ENCODE assay signal across 2 cellular contexts in genomic region chr3:10173926-10174435, GRCh38.
TF ChIP-seq lines count a peak whose summit lies in the region.

No MANE protein-coding gene starts in this region.

TF ChIP-seq in GM12878, 131 proteins besides CTCF, POLR2A, EP300 and RAD21 (continued from another document and continues in another):
- TF ChIP-seq YY1 (IDR thresholded peaks at IDR 0.05; ENCODE audit: low read depth, low read length) (no peak), CREM (IDR thresholded peaks at IDR 0.05; ENCODE audit: low read depth) (peak; percentile 14; the same call in 1 of the 2 replicates), WRNIP1 (IDR thresholded peaks at IDR 0.05; ENCODE audit: borderline replicate concordance, low read depth, low read length) (no peak), CBX3 (IDR thresholded peaks at IDR 0.05; ENCODE audit: borderline replicate concordance, low read depth) (no peak), ZNF207 (IDR thresholded peaks at IDR 0.05; ENCODE audit: borderline replicate concordance) (no peak), RBBP5 (conservative IDR thresholded peaks at IDR 0.05) (no peak), POLR2AphosphoS2 (IDR thresholded peaks at IDR 0.05; ENCODE audit: low read depth, low read length) (no peak), CBX5 (IDR thresholded peaks at IDR 0.05; ENCODE audit: low read depth) (no peak), MTA2 (IDR thresholded peaks at IDR 0.05; ENCODE audit: low read depth) (no peak), ZZZ3 (IDR thresholded peaks at IDR 0.05; ENCODE audit: control insufficient read depth, insufficient read length, low read depth) (no peak), SREBF1 (IDR thresholded peaks at IDR 0.05; ENCODE audit: low read length) (no peak), ATF7 (IDR thresholded peaks at IDR 0.05; ENCODE audit: low read depth) (peak; percentile 89), CHD4 (IDR thresholded peaks at IDR 0.05) (no peak), HDAC6 (IDR thresholded peaks at IDR 0.05; ENCODE audit: unreplicated experiment) (no peak), CEBPB (IDR thresholded peaks at IDR 0.05; ENCODE audit: borderline replicate concordance in 1 of 2, low read depth in 2 of 2, low read length in 2 of 2) (peak in 1 of 2 experiments; percentile 31; a peak in 1 of 4 replicates), RAD51 (IDR thresholded peaks at IDR 0.05) (no peak), CBFB (IDR thresholded peaks at IDR 0.05; ENCODE audit: low read depth) (no peak), NR2C2 (IDR thresholded peaks at IDR 0.05; ENCODE audit: borderline replicate concordance, control insufficient read depth, insufficient read length, low read depth) (no peak)
- TF ChIP-seq, protein P1, sequence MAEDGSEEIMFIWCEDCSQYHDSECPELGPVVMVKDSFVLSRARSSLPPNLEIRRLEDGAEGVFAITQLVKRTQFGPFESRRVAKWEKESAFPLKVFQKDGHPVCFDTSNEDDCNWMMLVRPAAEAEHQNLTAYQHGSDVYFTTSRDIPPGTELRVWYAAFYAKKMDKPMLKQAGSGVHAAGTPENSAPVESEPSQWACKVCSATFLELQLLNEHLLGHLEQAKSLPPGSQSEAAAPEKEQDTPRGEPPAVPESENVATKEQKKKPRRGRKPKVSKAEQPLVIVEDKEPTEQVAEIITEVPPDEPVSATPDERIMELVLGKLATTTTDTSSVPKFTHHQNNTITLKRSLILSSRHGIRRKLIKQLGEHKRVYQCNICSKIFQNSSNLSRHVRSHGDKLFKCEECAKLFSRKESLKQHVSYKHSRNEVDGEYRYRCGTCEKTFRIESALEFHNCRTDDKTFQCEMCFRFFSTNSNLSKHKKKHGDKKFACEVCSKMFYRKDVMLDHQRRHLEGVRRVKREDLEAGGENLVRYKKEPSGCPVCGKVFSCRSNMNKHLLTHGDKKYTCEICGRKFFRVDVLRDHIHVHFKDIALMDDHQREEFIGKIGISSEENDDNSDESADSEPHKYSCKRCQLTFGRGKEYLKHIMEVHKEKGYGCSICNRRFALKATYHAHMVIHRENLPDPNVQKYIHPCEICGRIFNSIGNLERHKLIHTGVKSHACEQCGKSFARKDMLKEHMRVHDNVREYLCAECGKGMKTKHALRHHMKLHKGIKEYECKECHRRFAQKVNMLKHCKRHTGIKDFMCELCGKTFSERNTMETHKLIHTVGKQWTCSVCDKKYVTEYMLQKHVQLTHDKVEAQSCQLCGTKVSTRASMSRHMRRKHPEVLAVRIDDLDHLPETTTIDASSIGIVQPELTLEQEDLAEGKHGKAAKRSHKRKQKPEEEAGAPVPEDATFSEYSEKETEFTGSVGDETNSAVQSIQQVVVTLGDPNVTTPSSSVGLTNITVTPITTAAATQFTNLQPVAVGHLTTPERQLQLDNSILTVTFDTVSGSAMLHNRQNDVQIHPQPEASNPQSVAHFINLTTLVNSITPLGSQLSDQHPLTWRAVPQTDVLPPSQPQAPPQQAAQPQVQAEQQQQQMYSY (CRISPR knock-in tag; IDR thresholded peaks at IDR 0.05), result no peak
- TF ChIP-seq, protein P2, sequence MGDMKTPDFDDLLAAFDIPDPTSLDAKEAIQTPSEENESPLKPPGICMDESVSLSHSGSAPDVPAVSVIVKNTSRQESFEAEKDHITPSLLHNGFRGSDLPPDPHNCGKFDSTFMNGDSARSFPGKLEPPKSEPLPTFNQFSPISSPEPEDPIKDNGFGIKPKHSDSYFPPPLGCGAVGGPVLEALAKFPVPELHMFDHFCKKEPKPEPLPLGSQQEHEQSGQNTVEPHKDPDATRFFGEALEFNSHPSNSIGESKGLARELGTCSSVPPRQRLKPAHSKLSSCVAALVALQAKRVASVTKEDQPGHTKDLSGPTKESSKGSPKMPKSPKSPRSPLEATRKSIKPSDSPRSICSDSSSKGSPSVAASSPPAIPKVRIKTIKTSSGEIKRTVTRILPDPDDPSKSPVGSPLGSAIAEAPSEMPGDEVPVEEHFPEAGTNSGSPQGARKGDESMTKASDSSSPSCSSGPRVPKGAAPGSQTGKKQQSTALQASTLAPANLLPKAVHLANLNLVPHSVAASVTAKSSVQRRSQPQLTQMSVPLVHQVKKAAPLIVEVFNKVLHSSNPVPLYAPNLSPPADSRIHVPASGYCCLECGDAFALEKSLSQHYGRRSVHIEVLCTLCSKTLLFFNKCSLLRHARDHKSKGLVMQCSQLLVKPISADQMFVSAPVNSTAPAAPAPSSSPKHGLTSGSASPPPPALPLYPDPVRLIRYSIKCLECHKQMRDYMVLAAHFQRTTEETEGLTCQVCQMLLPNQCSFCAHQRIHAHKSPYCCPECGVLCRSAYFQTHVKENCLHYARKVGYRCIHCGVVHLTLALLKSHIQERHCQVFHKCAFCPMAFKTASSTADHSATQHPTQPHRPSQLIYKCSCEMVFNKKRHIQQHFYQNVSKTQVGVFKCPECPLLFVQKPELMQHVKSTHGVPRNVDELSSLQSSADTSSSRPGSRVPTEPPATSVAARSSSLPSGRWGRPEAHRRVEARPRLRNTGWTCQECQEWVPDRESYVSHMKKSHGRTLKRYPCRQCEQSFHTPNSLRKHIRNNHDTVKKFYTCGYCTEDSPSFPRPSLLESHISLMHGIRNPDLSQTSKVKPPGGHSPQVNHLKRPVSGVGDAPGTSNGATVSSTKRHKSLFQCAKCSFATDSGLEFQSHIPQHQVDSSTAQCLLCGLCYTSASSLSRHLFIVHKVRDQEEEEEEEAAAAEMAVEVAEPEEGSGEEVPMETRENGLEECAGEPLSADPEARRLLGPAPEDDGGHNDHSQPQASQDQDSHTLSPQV (IDR thresholded peaks at IDR 0.05), result no peak
- TF ChIP-seq, protein P3, sequence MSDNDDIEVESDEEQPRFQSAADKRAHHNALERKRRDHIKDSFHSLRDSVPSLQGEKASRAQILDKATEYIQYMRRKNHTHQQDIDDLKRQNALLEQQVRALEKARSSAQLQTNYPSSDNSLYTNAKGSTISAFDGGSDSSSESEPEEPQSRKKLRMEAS (IDR thresholded peaks at IDR 0.05; ENCODE audit: low read depth, low read length), result no peak

TF ChIP-seq in HepG2, 621 proteins besides CTCF, POLR2A, EP300 and RAD21 (continued from another document and continues in another):
- TF ChIP-seq ZXDC (CRISPR knock-in tag; IDR thresholded peaks at IDR 0.05), result no peak
- peak; percentile 25; the same call in 1 of the 2 replicates for TF ChIP-seq TSC22D2 (CRISPR knock-in tag; IDR thresholded peaks at IDR 0.05; ENCODE audit: borderline replicate concordance)
- no peak for TF ChIP-seq ZNF737 (CRISPR knock-in tag; IDR thresholded peaks at IDR 0.05; ENCODE audit: borderline replicate concordance)
- TF ChIP-seq DPF2 (CRISPR knock-in tag; IDR thresholded peaks at IDR 0.05; ENCODE audit: borderline replicate concordance, low read depth), result 0 out of 2 replicates have a peak, but pooled peaks have one; percentile 57
- TF ChIP-seq FOXK2 (IDR thresholded peaks at IDR 0.05), result no peak
- TF ChIP-seq RXRA (CRISPR knock-in tag; IDR thresholded peaks at IDR 0.05), result no peak
- TF ChIP-seq ZBTB33 (CRISPR knock-in tag; IDR thresholded peaks at IDR 0.05), result no peak
- peak; percentile 22; the same call in 1 of the 2 replicates for TF ChIP-seq ZNF7 (CRISPR knock-in tag; IDR thresholded peaks at IDR 0.05)
- peak; percentile 97 for TF ChIP-seq CEBPB (IDR thresholded peaks at IDR 0.05; ENCODE audit: borderline replicate concordance, low read depth, low read length)
- TF ChIP-seq ZMYM2 (CRISPR knock-in tag; IDR thresholded peaks at IDR 0.05), result 0 out of 2 replicates have a peak, but pooled peaks have one; percentile 30
- TF ChIP-seq DMAP1 (CRISPR knock-in tag; IDR thresholded peaks at IDR 0.05), result no peak
- 0 out of 2 replicates have a peak, but pooled peaks have one; percentile 44 for TF ChIP-seq ZNF264 (CRISPR knock-in tag; IDR thresholded peaks at IDR 0.05)
- TF ChIP-seq JUNB (CRISPR knock-in tag; IDR thresholded peaks at IDR 0.05; ENCODE audit: borderline replicate concordance), result no peak
- TF ChIP-seq, protein P4, sequence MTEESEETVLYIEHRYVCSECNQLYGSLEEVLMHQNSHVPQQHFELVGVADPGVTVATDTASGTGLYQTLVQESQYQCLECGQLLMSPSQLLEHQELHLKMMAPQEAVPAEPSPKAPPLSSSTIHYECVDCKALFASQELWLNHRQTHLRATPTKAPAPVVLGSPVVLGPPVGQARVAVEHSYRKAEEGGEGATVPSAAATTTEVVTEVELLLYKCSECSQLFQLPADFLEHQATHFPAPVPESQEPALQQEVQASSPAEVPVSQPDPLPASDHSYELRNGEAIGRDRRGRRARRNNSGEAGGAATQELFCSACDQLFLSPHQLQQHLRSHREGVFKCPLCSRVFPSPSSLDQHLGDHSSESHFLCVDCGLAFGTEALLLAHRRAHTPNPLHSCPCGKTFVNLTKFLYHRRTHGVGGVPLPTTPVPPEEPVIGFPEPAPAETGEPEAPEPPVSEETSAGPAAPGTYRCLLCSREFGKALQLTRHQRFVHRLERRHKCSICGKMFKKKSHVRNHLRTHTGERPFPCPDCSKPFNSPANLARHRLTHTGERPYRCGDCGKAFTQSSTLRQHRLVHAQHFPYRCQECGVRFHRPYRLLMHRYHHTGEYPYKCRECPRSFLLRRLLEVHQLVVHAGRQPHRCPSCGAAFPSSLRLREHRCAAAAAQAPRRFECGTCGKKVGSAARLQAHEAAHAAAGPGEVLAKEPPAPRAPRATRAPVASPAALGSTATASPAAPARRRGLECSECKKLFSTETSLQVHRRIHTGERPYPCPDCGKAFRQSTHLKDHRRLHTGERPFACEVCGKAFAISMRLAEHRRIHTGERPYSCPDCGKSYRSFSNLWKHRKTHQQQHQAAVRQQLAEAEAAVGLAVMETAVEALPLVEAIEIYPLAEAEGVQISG (CRISPR knock-in tag; IDR thresholded peaks at IDR 0.05), result 0 out of 2 replicates have a peak, but pooled peaks have one; percentile 33
- no peak for TF ChIP-seq ZNF850 (CRISPR knock-in tag; conservative IDR thresholded peaks at IDR 0.05)
- peak; percentile 27; the same call in 1 of the 2 replicates for TF ChIP-seq GABPB1 (CRISPR knock-in tag; IDR thresholded peaks at IDR 0.05)
- TF ChIP-seq JARID2 (CRISPR knock-in tag; IDR thresholded peaks at IDR 0.05; ENCODE audit: insufficient replicate concordance), result no peak
- no peak for TF ChIP-seq ZFP1 (CRISPR knock-in tag; IDR thresholded peaks at IDR 0.05)
- 0 out of 2 replicates have a peak, but pooled peaks have one; percentile 14 for TF ChIP-seq GFI1 (CRISPR knock-in tag; IDR thresholded peaks at IDR 0.05; ENCODE audit: borderline replicate concordance)
- peak; percentile 55 for TF ChIP-seq CREB1 (IDR thresholded peaks at IDR 0.05)
- peak; percentile 49; the same call in 1 of the 2 replicates for TF ChIP-seq CREB1 (CRISPR knock-in tag; IDR thresholded peaks at IDR 0.05)
- TF ChIP-seq ZNF343 (CRISPR knock-in tag; IDR thresholded peaks at IDR 0.05), result 0 out of 2 replicates have a peak, but pooled peaks have one; percentile 57
- no peak for TF ChIP-seq ZNF749 (CRISPR knock-in tag; IDR thresholded peaks at IDR 0.05; ENCODE audit: borderline replicate concordance)
- TF ChIP-seq ZNF441 (CRISPR knock-in tag; IDR thresholded peaks at IDR 0.05; ENCODE audit: borderline replicate concordance), result no peak
- TF ChIP-seq THAP11 (CRISPR knock-in tag; IDR thresholded peaks at IDR 0.05), result no peak
- TF ChIP-seq PATZ1 (CRISPR knock-in tag; IDR thresholded peaks at IDR 0.05), result peak; percentile 39; the same call in 1 of the 2 replicates
- no peak for TF ChIP-seq HOXA9 (CRISPR knock-in tag; IDR thresholded peaks at IDR 0.05; ENCODE audit: borderline replicate concordance)
- TF ChIP-seq HNF4G (IDR thresholded peaks at IDR 0.05; ENCODE audit: borderline replicate concordance, low read depth, low read length), result peak; percentile 82
- TF ChIP-seq HNF4G (CRISPR knock-in tag; IDR thresholded peaks at IDR 0.05; ENCODE audit: borderline replicate concordance, low read depth), result no peak
